1 cellular context compared by ENCODE assay signal in genomic region chr16:30406911-30407793, GRCh38.
A peak's percentile ranks its signal among the peaks of the same experiment; 100 is the strongest.
TF ChIP-seq lines count a peak whose summit lies in the region.

Gene ZNF771 (plus strand): TSS chr16:30407606. CDS start chr16:30408054, 448 bp downstream.

TF ChIP-seq in HepG2, 621 proteins besides CTCF, POLR2A, EP300 and RAD21 (continued from another document and continues in another):
- TF ChIP-seq STAT6 (CRISPR knock-in tag; IDR thresholded peaks at IDR 0.05; ENCODE audit: borderline replicate concordance): no peak
- no peak for TF ChIP-seq ZNF552 (CRISPR knock-in tag; IDR thresholded peaks at IDR 0.05; ENCODE audit: borderline replicate concordance)
- no peak for TF ChIP-seq HHEX (CRISPR knock-in tag; IDR thresholded peaks at IDR 0.05)
- TF ChIP-seq PAF1 (CRISPR knock-in tag; IDR thresholded peaks at IDR 0.05): no peak
- TF ChIP-seq ZNF205 (CRISPR knock-in tag; IDR thresholded peaks at IDR 0.05): peak; percentile 86
- peak; percentile 96 for TF ChIP-seq ZBTB8A (CRISPR knock-in tag; IDR thresholded peaks at IDR 0.05; ENCODE audit: borderline replicate concordance, low read depth)
- TF ChIP-seq TOPORS (CRISPR knock-in tag; IDR thresholded peaks at IDR 0.05): no peak
- TF ChIP-seq ZNF891 (CRISPR knock-in tag; IDR thresholded peaks at IDR 0.05): peak; percentile 83
- no peak for TF ChIP-seq ZNF737 (CRISPR knock-in tag; IDR thresholded peaks at IDR 0.05; ENCODE audit: borderline replicate concordance)
- TF ChIP-seq SP5 (CRISPR knock-in tag; IDR thresholded peaks at IDR 0.05; ENCODE audit: borderline replicate concordance, low read depth): peak; percentile 80; the same call in 1 of the 2 replicates
- peak; percentile 85; the same call in 1 of the 2 replicates for TF ChIP-seq ZZZ3 (CRISPR knock-in tag; IDR thresholded peaks at IDR 0.05; ENCODE audit: borderline replicate concordance)
- TF ChIP-seq HNRNPUL1 (IDR thresholded peaks at IDR 0.05; ENCODE audit: low read depth, low read length): no peak
- peak; percentile 79; the same call in 1 of the 2 replicates for TF ChIP-seq ZNF44 (CRISPR knock-in tag; IDR thresholded peaks at IDR 0.05)
- no peak for TF ChIP-seq CBX2 (IDR thresholded peaks at IDR 0.05; ENCODE audit: low read depth, low read length)
- TF ChIP-seq CBX2 (CRISPR knock-in tag; IDR thresholded peaks at IDR 0.05; ENCODE audit: low read depth): no peak
- TF ChIP-seq AHDC1 (CRISPR knock-in tag; IDR thresholded peaks at IDR 0.05; ENCODE audit: borderline replicate concordance): no peak; the same call in 1 of the 2 replicates
- TF ChIP-seq CC2D1A (CRISPR knock-in tag; IDR thresholded peaks at IDR 0.05): no peak
- peak; percentile 85 for TF ChIP-seq IRF2 (CRISPR knock-in tag; IDR thresholded peaks at IDR 0.05)
- TF ChIP-seq MXD4 (CRISPR knock-in tag; IDR thresholded peaks at IDR 0.05): peak; percentile 98
- TF ChIP-seq ZNF710 (CRISPR knock-in tag; IDR thresholded peaks at IDR 0.05; ENCODE audit: borderline replicate concordance): peak; percentile 94
- no peak for TF ChIP-seq HOXA7 (CRISPR knock-in tag; IDR thresholded peaks at IDR 0.05)
- no peak for TF ChIP-seq TCF7 (IDR thresholded peaks at IDR 0.05; ENCODE audit: low read depth)
- TF ChIP-seq ZNF331 (CRISPR knock-in tag; IDR thresholded peaks at IDR 0.05): peak; percentile 74
- TF ChIP-seq HIVEP1 (CRISPR knock-in tag; IDR thresholded peaks at IDR 0.05): peak; percentile 56
- TF ChIP-seq MBNL3 (CRISPR knock-in tag; conservative IDR thresholded peaks at IDR 0.05): no peak
- peak; percentile 86 for TF ChIP-seq CSRNP1 (CRISPR knock-in tag; IDR thresholded peaks at IDR 0.05)
- TF ChIP-seq SUZ12 (IDR thresholded peaks at IDR 0.05; ENCODE audit: low read depth, low read length): no peak
- TF ChIP-seq USF2 (IDR thresholded peaks at IDR 0.05; ENCODE audit: low read depth, low read length): peak; percentile 65
- peak; percentile 85 for TF ChIP-seq USF2 (CRISPR knock-in tag; IDR thresholded peaks at IDR 0.05; ENCODE audit: borderline replicate concordance)
- peak; percentile 97 for TF ChIP-seq ZGPAT (CRISPR knock-in tag; IDR thresholded peaks at IDR 0.05)
- no peak for TF ChIP-seq NR2F6 (IDR thresholded peaks at IDR 0.05)
- peak; percentile 34; the same call in 1 of the 2 replicates for TF ChIP-seq NR2F6 (CRISPR knock-in tag; IDR thresholded peaks at IDR 0.05)
- TF ChIP-seq ZNF3 (CRISPR knock-in tag; IDR thresholded peaks at IDR 0.05): no peak; the same call in 1 of the 2 replicates
- peak; percentile 93; the same call in 1 of the 2 replicates for TF ChIP-seq ZNF598 (CRISPR knock-in tag; IDR thresholded peaks at IDR 0.05; ENCODE audit: borderline replicate concordance)
- TF ChIP-seq HNF1A (IDR thresholded peaks at IDR 0.05; ENCODE audit: low read depth): no peak
- TF ChIP-seq HNF1A (CRISPR knock-in tag; IDR thresholded peaks at IDR 0.05; ENCODE audit: borderline replicate concordance): peak; percentile 70; the same call in 1 of the 2 replicates
- no peak for TF ChIP-seq TEF (CRISPR knock-in tag; IDR thresholded peaks at IDR 0.05)
